ENCODE assay signal across 7 cellular contexts in genomic region chr16:53055603-53056527, GRCh38. TPM values are rescaled to one million over a fixed set of nuclear protein-coding genes. Genes with fewer than 3 reads are reported as not detected.
DNase-seq lines count a peak whose midpoint lies in the region; ATAC-seq and TF ChIP-seq lines count a peak whose summit lies in the region.

No MANE protein-coding gene starts in this region.

- peak overlapping the region; percentile 75; the same call in 1 of the 2 replicates for H3K9ac ChIP-seq in MM.1S (ENCODE audit: low read length)
- H3K9ac ChIP-seq in parathyroid adenoma, result peak overlapping the region; percentile 2

- intact Hi-C loops in heart right ventricle (cut with DNase I), result loop anchor here (1.0 to 10.0 kb wide), 18 partner anchors 35 to 229 kb away; no protein-coding TSS in a partner anchor

- no peaks in the 10 kb centered on the region for H3K9me3 Mint-ChIP-seq in activated naive CD8-positive, alpha-beta T cell treated with anti-CD3 and anti-CD28 coated beads for 36 hours

- H3K36me3 ChIP-seq in GM06990 (ENCODE audit: control insufficient read depth, insufficient read depth, low read length) (no peaks in the 10 kb centered on the region; the same call in 1 of the 2 replicates), MM.1S (replicated peaks; ENCODE audit: insufficient read depth, low read length) (no peaks in the 10 kb centered on the region), heart right ventricle (no peaks in the 10 kb centered on the region), parathyroid adenoma (ENCODE audit: control insufficient read depth, insufficient read depth, low read length) (no peaks in the 10 kb centered on the region)

- peak overlapping the region; percentile 76 for H3K27ac Mint-ChIP-seq in activated naive CD8-positive, alpha-beta T cell treated with anti-CD3 and anti-CD28 coated beads for 36 hours

- H3K79me2 ChIP-seq in MM.1S (ENCODE audit: low read length), result peaks cover 55% of the 10 kb centered on the region
- H3K79me2 ChIP-seq in parathyroid adenoma, result peaks cover 40% of the 10 kb centered on the region

- H3K4me3 Mint-ChIP-seq in activated naive CD8-positive, alpha-beta T cell treated with anti-CD3 and anti-CD28 coated beads for 36 hours, result peak overlapping the region; percentile 87

- H3K27me3 ChIP-seq in GM06990 (replicated peaks; ENCODE audit: control insufficient read depth, insufficient read depth, low read length) (no peaks in the 10 kb centered on the region), MM.1S (replicated peaks; ENCODE audit: insufficient read depth, low read length) (no peaks in the 10 kb centered on the region), heart right ventricle (no peaks in the 10 kb centered on the region), parathyroid adenoma (ENCODE audit: control insufficient read depth, insufficient read depth, low read length) (no peaks in the 10 kb centered on the region)

- peaks cover 20% of the 10 kb centered on the region for H3K4me1 Mint-ChIP-seq in activated naive CD8-positive, alpha-beta T cell treated with anti-CD3 and anti-CD28 coated beads for 36 hours

- DNase-seq in GM06990 (ENCODE audit: extremely low read depth, insufficient read length), result no peak
- DNase-seq in MM.1S, result peak; percentile 45
- DNase-seq in activated naive CD8-positive, alpha-beta T cell treated with anti-CD3 and anti-CD28 coated beads for 36 hours, result no peak
- peak in 1 of 2 donors; percentile 57 for DNase-seq in heart right ventricle
- no peak for DNase-seq in NCI-H345 treated with DMSO at 0.1 percent for 48 hours (lab: John Stamatoyannopoulos, UW; ENCODE audit: unreplicated experiment)

- H3K36me3 Mint-ChIP-seq in activated naive CD8-positive, alpha-beta T cell treated with anti-CD3 and anti-CD28 coated beads for 36 hours, result no peaks in the 10 kb centered on the region

- H3K4me1 ChIP-seq in MM.1S (ENCODE audit: low read length) (peaks cover 16% of the 10 kb centered on the region), heart right ventricle (peaks cover 0 to 60% (median 40%) of the 10 kb centered on the region in 9 donors), parathyroid adenoma (peaks cover 10% of the 10 kb centered on the region)

- H3K27ac ChIP-seq in MM.1S (ENCODE audit: low read length) (peak overlapping the region; percentile 38; the same call in 1 of the 2 replicates), heart right ventricle (peak overlapping the region; percentile 85 to 97 (median 94)), parathyroid adenoma (peak overlapping the region; percentile 79)

- no peaks in the 10 kb centered on the region for H3K9me2 ChIP-seq in MM.1S (replicated peaks; ENCODE audit: insufficient read depth, low read length)

- no peak for TF ChIP-seq CTCF in GM06990 (IDR thresholded peaks at IDR 0.05; ENCODE audit: insufficient read depth, low read length, poor library complexity, severe bottlenecking)
- TF ChIP-seq CTCF in MM.1S (IDR thresholded peaks at IDR 0.05; ENCODE audit: low read length), result no peak
- no peak for TF ChIP-seq CTCF in heart right ventricle (IDR thresholded peaks at IDR 0.05)
- TF ChIP-seq CTCF in parathyroid adenoma (IDR thresholded peaks at IDR 0.05), result no peak

- H2AFZ ChIP-seq in MM.1S (ENCODE audit: low read length) (peak overlapping the region; percentile 92), parathyroid adenoma (peak overlapping the region; percentile 96)

- H4K20me1 ChIP-seq in MM.1S (ENCODE audit: insufficient read depth, low read length), result no peaks in the 10 kb centered on the region

- H3K4me2 ChIP-seq in MM.1S (ENCODE audit: low read depth, low read length) (peak overlapping the region; percentile 93), parathyroid adenoma (ENCODE audit: low read length) (peak overlapping the region; percentile 96)

- H3F3A ChIP-seq in MM.1S (ENCODE audit: insufficient read depth, low read length), result peaks cover 5% of the 10 kb centered on the region; the same call in 1 of the 2 replicates

- WGBS in heart right ventricle, 2 donors, result 42 to 51% methylated on average over 12 of the region's 12 CpGs

- ATAC-seq in heart right ventricle (peak; percentile 20 to 49 (median 43)), HG02981 (IDR thresholded peaks at IDR 0.05; ENCODE audit: unreplicated experiment) (no peak)

- peaks cover 12% of the 10 kb centered on the region for H3K27me3 Mint-ChIP-seq in activated naive CD8-positive, alpha-beta T cell treated with anti-CD3 and anti-CD28 coated beads for 36 hours

- peak overlapping the region; percentile 70 for H3K4me3 ChIP-seq in GM06990 (replicated peaks; ENCODE audit: low read depth, low read length)
- peak overlapping the region; percentile 89 for H3K4me3 ChIP-seq in MM.1S (ENCODE audit: low read length)
- peak overlapping the region; percentile 48 to 90 (median 74) for H3K4me3 ChIP-seq in heart right ventricle
- peak overlapping the region; percentile 77 for H3K4me3 ChIP-seq in parathyroid adenoma (ENCODE audit: low read depth, low read length)

- H3K9me3 ChIP-seq in MM.1S (replicated peaks; ENCODE audit: insufficient read depth, low read length) (no peaks in the 10 kb centered on the region), heart right ventricle (no peaks in the 10 kb centered on the region), parathyroid adenoma (ENCODE audit: control insufficient read depth, low read length) (no peaks in the 10 kb centered on the region)

RNA-seq across cellular contexts. Expression of gene CHD9, which starts 1.1 kb away (rescaled TPM):
- 10 to 100 TPM; 12.7 to 14.0 TPM for total RNA-seq in activated naive CD8-positive, alpha-beta T cell treated with anti-CD3 and anti-CD28 coated beads for 36 hours
- total RNA-seq in heart right ventricle, result 10 to 100 TPM; 39.6 to 58.4 (median 45.1) TPM
- polyA plus RNA-seq in heart right ventricle, result 10 to 100 TPM in 1 of 2 donors, 1 to 10 TPM in 1; 7.0 to 15.7 TPM

RNA-seq across cellular contexts. Expression of gene CHD9NB, which starts 3.2 kb away (rescaled TPM):
- under 1 TPM in 1 of 2 experiments, not detected in 1; 0.12 TPM for total RNA-seq in activated naive CD8-positive, alpha-beta T cell treated with anti-CD3 and anti-CD28 coated beads for 36 hours
- total RNA-seq in heart right ventricle, result 1 to 10 TPM in 1 of 10 donors, under 1 TPM in 7, not detected in 2; 0.29 to 1.2 (median 0.51) TPM
- 1 to 10 TPM in 1 of 2 donors, under 1 TPM in 1; 0.17 to 1.5 TPM for polyA plus RNA-seq in heart right ventricle

Comparison
In these comparisons a context has a peak if more than half of its experiments do, and no peak if none do; other contexts are left out.
1. H3K27ac ChIP-seq: peak in every context shown above with its lines; median percentile 94 in heart right ventricle; 79 in parathyroid adenoma; 38 in MM.1S.